In the genomic region with DNA sequence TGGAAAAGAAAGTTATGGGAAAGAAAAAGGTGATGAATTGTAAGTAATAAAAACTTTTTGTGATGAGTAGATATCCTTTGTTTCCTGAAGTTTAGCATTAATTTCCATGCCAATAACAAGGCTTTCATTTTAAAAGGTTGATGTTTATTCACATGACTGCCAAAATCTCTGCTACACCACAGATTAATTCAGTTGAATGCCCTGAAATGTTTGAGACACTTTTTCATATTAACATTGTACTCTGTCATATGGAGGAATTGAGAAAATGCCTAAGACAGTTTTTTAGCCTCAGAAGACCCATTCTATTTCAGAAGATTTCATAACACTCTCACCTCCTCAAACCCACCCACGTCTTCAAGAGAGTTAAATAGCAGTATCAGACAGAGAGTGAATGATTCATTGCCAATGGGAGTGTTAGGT, we compare ENCODE assay signal across 2 cellular contexts.
TF ChIP-seq lines count a peak whose summit lies in the region.

No MANE protein-coding gene starts in this region.

TF ChIP-seq in GM23338, 12 proteins besides CTCF, POLR2A, EP300 and RAD21:
- TF ChIP-seq, protein P1, sequence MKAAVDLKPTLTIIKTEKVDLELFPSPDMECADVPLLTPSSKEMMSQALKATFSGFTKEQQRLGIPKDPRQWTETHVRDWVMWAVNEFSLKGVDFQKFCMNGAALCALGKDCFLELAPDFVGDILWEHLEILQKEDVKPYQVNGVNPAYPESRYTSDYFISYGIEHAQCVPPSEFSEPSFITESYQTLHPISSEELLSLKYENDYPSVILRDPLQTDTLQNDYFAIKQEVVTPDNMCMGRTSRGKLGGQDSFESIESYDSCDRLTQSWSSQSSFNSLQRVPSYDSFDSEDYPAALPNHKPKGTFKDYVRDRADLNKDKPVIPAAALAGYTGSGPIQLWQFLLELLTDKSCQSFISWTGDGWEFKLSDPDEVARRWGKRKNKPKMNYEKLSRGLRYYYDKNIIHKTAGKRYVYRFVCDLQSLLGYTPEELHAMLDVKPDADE (IDR thresholded peaks at IDR 0.05), result no peak
- TF ChIP-seq, protein P2, sequence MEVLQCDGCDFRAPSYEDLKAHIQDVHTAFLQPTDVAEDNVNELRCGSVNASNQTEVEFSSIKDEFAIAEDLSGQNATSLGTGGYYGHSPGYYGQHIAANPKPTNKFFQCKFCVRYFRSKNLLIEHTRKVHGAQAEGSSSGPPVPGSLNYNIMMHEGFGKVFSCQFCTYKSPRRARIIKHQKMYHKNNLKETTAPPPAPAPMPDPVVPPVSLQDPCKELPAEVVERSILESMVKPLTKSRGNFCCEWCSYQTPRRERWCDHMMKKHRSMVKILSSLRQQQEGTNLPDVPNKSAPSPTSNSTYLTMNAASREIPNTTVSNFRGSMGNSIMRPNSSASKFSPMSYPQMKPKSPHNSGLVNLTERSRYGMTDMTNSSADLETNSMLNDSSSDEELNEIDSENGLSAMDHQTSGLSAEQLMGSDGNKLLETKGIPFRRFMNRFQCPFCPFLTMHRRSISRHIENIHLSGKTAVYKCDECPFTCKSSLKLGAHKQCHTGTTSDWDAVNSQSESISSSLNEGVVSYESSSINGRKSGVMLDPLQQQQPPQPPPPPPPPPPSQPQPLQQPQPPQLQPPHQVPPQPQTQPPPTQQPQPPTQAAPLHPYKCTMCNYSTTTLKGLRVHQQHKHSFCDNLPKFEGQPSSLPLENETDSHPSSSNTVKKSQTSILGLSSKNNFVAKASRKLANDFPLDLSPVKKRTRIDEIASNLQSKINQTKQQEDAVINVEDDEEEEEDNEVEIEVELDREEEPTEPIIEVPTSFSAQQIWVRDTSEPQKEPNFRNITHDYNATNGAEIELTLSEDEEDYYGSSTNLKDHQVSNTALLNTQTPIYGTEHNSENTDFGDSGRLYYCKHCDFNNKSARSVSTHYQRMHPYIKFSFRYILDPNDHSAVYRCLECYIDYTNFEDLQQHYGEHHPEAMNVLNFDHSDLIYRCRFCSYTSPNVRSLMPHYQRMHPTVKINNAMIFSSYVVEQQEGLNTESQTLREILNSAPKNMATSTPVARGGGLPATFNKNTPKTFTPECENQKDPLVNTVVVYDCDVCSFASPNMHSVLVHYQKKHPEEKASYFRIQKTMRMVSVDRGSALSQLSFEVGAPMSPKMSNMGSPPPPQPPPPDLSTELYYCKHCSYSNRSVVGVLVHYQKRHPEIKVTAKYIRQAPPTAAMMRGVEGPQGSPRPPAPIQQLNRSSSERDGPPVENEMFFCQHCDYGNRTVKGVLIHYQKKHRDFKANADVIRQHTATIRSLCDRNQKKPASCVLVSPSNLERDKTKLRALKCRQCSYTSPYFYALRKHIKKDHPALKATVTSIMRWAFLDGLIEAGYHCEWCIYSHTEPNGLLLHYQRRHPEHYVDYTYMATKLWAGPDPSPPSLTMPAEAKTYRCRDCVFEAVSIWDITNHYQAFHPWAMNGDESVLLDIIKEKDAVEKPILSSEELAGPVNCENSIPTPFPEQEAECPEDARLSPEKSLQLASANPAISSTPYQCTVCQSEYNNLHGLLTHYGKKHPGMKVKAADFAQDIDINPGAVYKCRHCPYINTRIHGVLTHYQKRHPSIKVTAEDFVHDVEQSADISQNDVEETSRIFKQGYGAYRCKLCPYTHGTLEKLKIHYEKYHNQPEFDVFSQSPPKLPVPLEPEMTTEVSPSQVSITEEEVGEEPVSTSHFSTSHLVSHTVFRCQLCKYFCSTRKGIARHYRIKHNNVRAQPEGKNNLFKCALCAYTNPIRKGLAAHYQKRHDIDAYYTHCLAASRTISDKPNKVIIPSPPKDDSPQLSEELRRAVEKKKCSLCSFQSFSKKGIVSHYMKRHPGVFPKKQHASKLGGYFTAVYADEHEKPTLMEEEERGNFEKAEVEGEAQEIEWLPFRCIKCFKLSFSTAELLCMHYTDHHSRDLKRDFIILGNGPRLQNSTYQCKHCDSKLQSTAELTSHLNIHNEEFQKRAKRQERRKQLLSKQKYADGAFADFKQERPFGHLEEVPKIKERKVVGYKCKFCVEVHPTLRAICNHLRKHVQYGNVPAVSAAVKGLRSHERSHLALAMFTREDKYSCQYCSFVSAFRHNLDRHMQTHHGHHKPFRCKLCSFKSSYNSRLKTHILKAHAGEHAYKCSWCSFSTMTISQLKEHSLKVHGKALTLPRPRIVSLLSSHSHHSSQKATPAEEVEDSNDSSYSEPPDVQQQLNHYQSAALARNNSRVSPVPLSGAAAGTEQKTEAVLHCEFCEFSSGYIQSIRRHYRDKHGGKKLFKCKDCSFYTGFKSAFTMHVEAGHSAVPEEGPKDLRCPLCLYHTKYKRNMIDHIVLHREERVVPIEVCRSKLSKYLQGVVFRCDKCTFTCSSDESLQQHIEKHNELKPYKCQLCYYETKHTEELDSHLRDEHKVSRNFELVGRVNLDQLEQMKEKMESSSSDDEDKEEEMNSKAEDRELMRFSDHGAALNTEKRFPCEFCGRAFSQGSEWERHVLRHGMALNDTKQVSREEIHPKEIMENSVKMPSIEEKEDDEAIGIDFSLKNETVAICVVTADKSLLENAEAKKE (CRISPR knock-in tag; IDR thresholded peaks at IDR 0.05), result no peak
- TF ChIP-seq EZH2 (IDR thresholded peaks at IDR 0.05; ENCODE audit: low read depth, unreplicated experiment) (no peak), ZNF114 (CRISPR knock-in tag; IDR thresholded peaks at IDR 0.05) (no peak), ZNF331 (CRISPR knock-in tag; IDR thresholded peaks at IDR 0.05; ENCODE audit: low read depth) (no peak), EZH2phosphoT487 (IDR thresholded peaks at IDR 0.05; ENCODE audit: unreplicated experiment) (no peak), NANOG (IDR thresholded peaks at IDR 0.05; ENCODE audit: borderline replicate concordance) (no peak), CREB1 (CRISPR knock-in tag; IDR thresholded peaks at IDR 0.05; ENCODE audit: low read depth) (no peak), POLR2AphosphoS5 (IDR thresholded peaks at IDR 0.05; ENCODE audit: low read depth) (no peak), STAT1 (IDR thresholded peaks at IDR 0.05; ENCODE audit: unreplicated experiment) (no peak)

TF ChIP-seq in endothelial cell of umbilical vein, 7 proteins besides CTCF, POLR2A, EP300 and RAD21:
- TF ChIP-seq MYC (IDR thresholded peaks at IDR 0.05; ENCODE audit: low read depth, low read length), result no peak
- TF ChIP-seq POLR2AphosphoS5 (IDR thresholded peaks at IDR 0.05; ENCODE audit: insufficient read depth, low read depth, low read length), result no peak
- no peak for TF ChIP-seq JUN (IDR thresholded peaks at IDR 0.05; ENCODE audit: borderline replicate concordance, insufficient read depth, insufficient read length, low read depth)
- no peak for TF ChIP-seq MAX (IDR thresholded peaks at IDR 0.05; ENCODE audit: insufficient read depth, insufficient read length)
- TF ChIP-seq FOS (IDR thresholded peaks at IDR 0.05; ENCODE audit: borderline replicate concordance, insufficient read depth, low read length), result no peak
- TF ChIP-seq EZH2 (IDR thresholded peaks at IDR 0.05; ENCODE audit: borderline replicate concordance, low read depth, low read length, severe bottlenecking), result no peak
- no peak for TF ChIP-seq GATA2 (IDR thresholded peaks at IDR 0.05; ENCODE audit: insufficient read depth, insufficient read length, low read depth, low read length)
